ENCODE assay signal across 8 cellular contexts in the genomic region with DNA sequence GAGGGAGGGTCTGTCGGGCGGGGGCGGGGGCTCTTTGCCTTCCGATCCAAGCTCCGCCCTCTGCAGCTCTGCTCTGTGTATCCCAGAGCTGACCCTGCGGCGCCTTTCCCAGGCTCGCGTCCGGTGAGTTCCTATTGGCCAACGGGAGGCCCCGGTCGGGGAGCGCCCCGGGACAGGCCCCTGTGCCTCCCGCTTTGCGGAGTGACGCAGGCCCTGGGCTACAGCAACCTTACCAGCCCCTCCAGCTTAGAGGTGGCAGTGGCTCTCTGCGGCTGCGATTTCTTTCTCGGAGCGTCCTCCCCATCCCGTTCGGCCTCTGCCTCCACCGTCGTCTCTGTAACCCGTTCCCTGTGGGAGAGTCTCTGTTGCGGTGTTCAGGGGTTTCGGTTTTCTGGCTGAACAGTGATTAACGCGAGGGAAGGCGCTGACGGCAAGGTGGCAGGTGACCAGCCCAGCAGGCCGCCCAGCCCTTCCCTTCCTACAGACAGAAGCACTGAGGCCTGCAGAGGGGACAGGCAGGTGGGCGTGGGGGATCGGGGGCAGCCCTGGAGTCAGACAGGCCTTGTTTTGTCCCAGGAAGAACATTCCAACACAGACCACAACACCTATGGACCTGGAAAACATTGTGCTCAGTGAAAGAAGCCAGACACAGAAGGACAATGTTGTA. TPM values are rescaled to one million over a fixed set of nuclear protein-coding genes. Genes with fewer than 3 reads are reported as not detected.
DNase-seq lines count a peak whose midpoint lies in the region; ATAC-seq, FAIRE-seq and TF ChIP-seq lines count a peak whose summit lies in the region.

No MANE protein-coding gene starts in this region.

- DNase-seq in A172 (ENCODE audit: low spot score) = peak; percentile 69
- peak; percentile 99 for DNase-seq in HTR-8/SVneo (ENCODE audit: insufficient read length, low spot score)
- DNase-seq in iPS-NIHi11 (ENCODE audit: low spot score) = peak; percentile 94
- DNase-seq in skeletal muscle cell (ENCODE audit: low read depth) = no peak
- DNase-seq in GM20000 (ENCODE audit: low spot score) = no peak
- no peak for DNase-seq in NOMO-1 treated with dmso at 0.1 percent for 144 hours (lab: John Stamatoyannopoulos, UW; ENCODE audit: unreplicated experiment)

- TF ChIP-seq CTCF in brain (conservative IDR thresholded peaks at IDR 0.05) (no peak), GM20000 (IDR thresholded peaks at IDR 0.05; ENCODE audit: extremely low read depth, missing control alignments) (no peak)

- H3K4me3 ChIP-seq in skeletal muscle cell (ENCODE audit: low read depth, low read length) = peak overlapping the region; percentile 46

- H3K27ac Mint-ChIP-seq in brain = peak overlapping the region in 2 of 5 experiments; percentile 73 to 77

- H3K36me3 Mint-ChIP-seq in brain = no peaks in the 10 kb centered on the region

- ATAC-seq in HG03520 (IDR thresholded peaks at IDR 0.05; ENCODE audit: unreplicated experiment) = no peak

- peaks cover 0 to 4% (median 3%) of the 10 kb centered on the region in 5 experiments for H3K9me3 Mint-ChIP-seq in brain

- H3K4me1 Mint-ChIP-seq in brain = peaks cover 31% of the 10 kb centered on the region

- H3K27me3 Mint-ChIP-seq in brain = peaks cover 7% of the 10 kb centered on the region

- peak overlapping the region; percentile 38 to 80 (median 45) for H3K4me3 Mint-ChIP-seq in brain

- peak; percentile 93 for FAIRE-seq in HTR-8/SVneo (lab: Jason Lieb, UNC)

RNA-seq across cellular contexts. Expression of gene CEBPB, which starts 18.1 kb away (rescaled TPM):
- 26.8 and 31.5 TPM in 2 replicates for total RNA-seq in A172 (2014; rRNA removed; shearing (Covaris generic))
- 17.1 TPM for polyA plus RNA-seq in brain (ENCODE audit: insufficient read depth, low read depth, low replicate concordance)

RNA-seq across cellular contexts. Expression of gene PEDS1, which starts 19.0 kb away (rescaled TPM):
- 46.3 and 48.7 TPM in 2 replicates for total RNA-seq in A172 (2014; rRNA removed; shearing (Covaris generic))
- polyA plus RNA-seq in brain (ENCODE audit: insufficient read depth, low read depth, low replicate concordance) = 45.1 TPM

RNA-seq across cellular contexts. Expression of gene UBE2V1, which starts 59.5 kb away (rescaled TPM):
- 58.9 and 59.1 TPM in 2 replicates for total RNA-seq in A172 (2014; rRNA removed; shearing (Covaris generic))
- polyA plus RNA-seq in brain (ENCODE audit: insufficient read depth, low read depth, low replicate concordance) = 166 TPM

Comparison
In these comparisons a context has a peak if more than half of its experiments do, and no peak if none do; other contexts are left out.
1. DNase-seq: peak in A172 (single experiment), HTR-8/SVneo (single experiment) and iPS-NIHi11 (single experiment); none in skeletal muscle cell (single experiment), GM20000 (single experiment) and NOMO-1 treated with dmso at 0.1 percent for 144 hours (single experiment).